Comparison of ENCODE assay signal across 14 cellular contexts in genomic region chr19:18671303-18672043, GRCh38. TPM values are rescaled to one million over a fixed set of nuclear protein-coding genes. Genes with fewer than 3 reads are reported as not detected.
"Had no signal": no experiment of that assay in that cellular context is flagged by ENCODE, and none has a peak within 500 bp of the region (broad histone marks: within the 10 kb centered on the region; RNA-seq: fewer than 3 reads in every experiment).

No MANE protein-coding gene starts in this region.

- H3K27me3 ChIP-seq: cardiac muscle cell, tibial nerve had no signal

- H3K4me1 ChIP-seq: lower lobe of right lung had no signal

- DNase-seq: activated CD4-positive, alpha-beta memory T cell treated with anti-CD3 and anti-CD28 coated beads, Interleukin-2, amount 10 ng/mL, durations not matched to agents 7 days and 5 days; activated CD4-positive, alpha-beta T cell treated with anti-CD3 and anti-CD28 coated beads for 1 hour; activated gamma-delta T cell; activated naive CD8-positive, alpha-beta T cell treated with anti-CD3 and anti-CD28 coated beads for 36 hours; activated T-cell treated with anti-CD3 and anti-CD28 coated beads, Interleukin-2, amount 50 U/mL, for 48 hours; effector CD4-positive, alpha-beta T cell; lower lobe of right lung; naive B cell; stimulated activated CD4-positive, alpha-beta T cell treated with anti-CD3 and anti-CD28 coated beads, Interleukin-4, amount 100 ng/mL, for 4 hours had no signal

- H3K4me3 ChIP-seq: cardiac muscle cell, lower lobe of right lung, skin epidermis, tibial nerve had no signal

- H3K27ac ChIP-seq: cardiac muscle cell, lower lobe of right lung, skin epidermis had no signal

- H3K9me3 ChIP-seq: lower lobe of right lung, tibial nerve had no signal

- FAIRE-seq: astrocyte, colon had no signal

RNA-seq across cellular contexts. Expression of gene TMEM59L, which starts 58.8 kb away (rescaled TPM):
- total RNA-seq: activated naive CD8-positive, alpha-beta T cell treated with anti-CD3 and anti-CD28 coated beads for 36 hours had no signal
